Comparison of ENCODE assay signal across 27 cellular contexts in the genomic region with DNA sequence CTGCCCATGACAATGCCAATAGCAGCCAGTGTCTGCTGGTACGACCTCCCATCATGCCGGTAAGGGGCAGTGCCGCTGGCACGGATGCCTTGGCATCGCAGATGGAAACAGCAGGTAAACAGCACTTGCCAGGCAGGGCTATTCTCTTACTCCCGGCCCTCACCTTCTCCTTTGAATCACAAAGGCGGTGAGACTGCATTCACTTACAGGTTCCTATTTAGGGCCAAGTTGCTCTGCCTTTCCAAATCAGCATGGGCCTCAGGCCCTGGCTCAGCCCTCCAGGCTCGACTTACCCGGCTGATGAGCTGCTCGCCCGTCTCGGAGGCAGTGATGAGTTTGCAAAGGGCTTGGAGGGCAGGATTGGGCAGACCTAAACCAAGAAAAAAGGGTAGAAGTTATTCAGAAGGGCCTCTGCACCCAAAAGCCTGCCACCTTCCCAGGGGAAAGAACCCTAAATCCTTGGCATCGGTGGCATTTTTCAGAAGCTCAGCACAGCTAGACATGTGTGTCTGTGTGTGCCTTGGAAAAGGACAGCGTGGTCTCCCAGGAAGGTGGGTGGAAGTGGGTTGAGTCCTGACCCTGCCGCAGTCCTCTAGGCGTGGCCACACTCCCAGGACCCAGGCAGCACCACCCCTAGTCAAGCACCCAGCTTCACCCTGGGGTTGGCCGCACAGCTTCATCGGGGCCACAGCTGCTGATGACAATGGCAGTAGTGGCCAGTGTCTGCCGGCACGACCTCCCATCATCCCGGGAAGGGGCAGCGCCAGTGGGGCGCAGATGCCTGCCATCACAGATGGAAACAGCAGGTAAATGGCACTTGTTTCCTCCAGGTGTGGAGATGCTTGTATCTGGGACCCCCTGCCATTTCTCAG.
A peak's percentile ranks its signal among the peaks of the same experiment; 100 is the strongest.
DNase-seq lines count a peak whose midpoint lies in the region; ATAC-seq, FAIRE-seq and TF ChIP-seq lines count a peak whose summit lies in the region.
"Had no signal": no experiment of that assay in that cellular context is flagged by ENCODE, and none has a peak within 500 bp of the region (broad histone marks: within the 10 kb centered on the region; RNA-seq: fewer than 3 reads in every experiment).

No MANE protein-coding gene starts in this region.

- H3K27me3 ChIP-seq in left ventricle myocardium inferior (ENCODE audit: low read depth) (no peaks in the 10 kb centered on the region), Peyer's patch (no peaks in the 10 kb centered on the region), tibial artery (no peaks in the 10 kb centered on the region)
- H3K27me3 ChIP-seq: pancreas, right atrium auricular region, thyroid gland had no signal

- H3K9me3 ChIP-seq in left ventricle myocardium inferior (replicated peaks) (no peaks in the 10 kb centered on the region), Peyer's patch (no peaks in the 10 kb centered on the region), tibial artery (no peaks in the 10 kb centered on the region)
- H3K9me3 ChIP-seq: pancreas, right atrium auricular region, thyroid gland had no signal

- no peak for DNase-seq in left ventricle myocardium inferior
- no peak for DNase-seq in left cardiac atrium
- DNase-seq in Peyer's patch, result peak in 2 of 3 donors; percentile 27 to 41
- DNase-seq in left lobe of liver (ENCODE audit: low spot score), result peak; percentile 42
- DNase-seq in tibial artery, result peak; percentile 17 to 59
- no peak for DNase-seq in activated gamma-delta T cell (lab: John Stamatoyannopoulos, UW)
- DNase-seq in activated CD4-positive, alpha-beta memory T cell treated with anti-CD3 and anti-CD28 coated beads, Interleukin-2, amount 10 ng/mL, durations not matched to agents 7 days and 5 days, result no peak
- DNase-seq in HTR-8/SVneo (ENCODE audit: insufficient read length, low spot score), result no peak
- DNase-seq: activated B cell treated with CpG ODN at 0.5 μM for 24 hours; activated CD8-positive, alpha-beta T cell treated with anti-CD3 and anti-CD28 coated beads for 36 hours; activated T-cell treated with anti-CD3 and anti-CD28 coated beads, Interleukin-2, amount 50 U/mL, for 1 hour; left colon; naive B cell; NCI-H2081 treated with DMSO at 0.1 percent for 48 hours; NCI-H82; PC-3; SHP77 treated with DMSO at 0.1 percent for 48 hours; stimulated activated naive CD8-positive, alpha-beta T cell treated with anti-CD3 and anti-CD28 coated beads, Interleukin-15, Interleukin-2, amounts not matched to agents 100 U/mL and 50 U/mL, for 24 hours; SW 1271; T1000; thyroid gland had no signal

- ATAC-seq in left cardiac atrium (no peak), left lobe of liver (no peak)
- ATAC-seq: activated CD8-positive, alpha-beta T cell treated with anti-CD3 and anti-CD28 coated beads for 36 hours; HCT116; left colon; pancreas; PC-3; stimulated activated naive CD8-positive, alpha-beta T cell treated with anti-CD3 and anti-CD28 coated beads, Interleukin-15, Interleukin-2, amounts not matched to agents 100 U/mL and 50 U/mL, for 24 hours had no signal

- no peak overlapping the region for H3K4me3 Mint-ChIP-seq in activated CD4-positive, alpha-beta memory T cell treated with anti-CD3 and anti-CD28 coated beads, Interleukin-2, amount 10 ng/mL, durations not matched to agents 7 days and 5 days
- H3K4me3 Mint-ChIP-seq: activated B cell treated with CpG ODN at 0.5 μM for 24 hours; activated CD8-positive, alpha-beta T cell treated with anti-CD3 and anti-CD28 coated beads for 36 hours; activated naive CD4-positive, alpha-beta T cell treated with anti-CD3 and anti-CD28 coated beads, Interleukin-2, amount 50 U/mL, for 24 hours; central memory CD8-positive, alpha-beta T cell; naive B cell had no signal

- no peak for FAIRE-seq in HTR-8/SVneo (lab: Jason Lieb, UNC)
- FAIRE-seq: pancreas had no signal

- H3K9me3 Mint-ChIP-seq in activated CD4-positive, alpha-beta memory T cell treated with anti-CD3 and anti-CD28 coated beads, Interleukin-2, amount 10 ng/mL, durations not matched to agents 7 days and 5 days, result no peaks in the 10 kb centered on the region
- H3K9me3 Mint-ChIP-seq: activated B cell treated with CpG ODN at 0.5 μM for 24 hours; activated CD8-positive, alpha-beta T cell treated with anti-CD3 and anti-CD28 coated beads for 36 hours; activated naive CD4-positive, alpha-beta T cell treated with anti-CD3 and anti-CD28 coated beads, Interleukin-2, amount 50 U/mL, for 24 hours; central memory CD8-positive, alpha-beta T cell; naive B cell had no signal

- POLR2A ChIA-PET in activated CD4-positive, alpha-beta memory T cell treated with anti-CD3 and anti-CD28 coated beads, Interleukin-2, amount 10 ng/mL, durations not matched to agents 7 days and 5 days (lab: Charles Lee), result no interaction called here

- H3K4me3 ChIP-seq in left ventricle myocardium inferior (no peak overlapping the region), Peyer's patch (no peak overlapping the region), tibial artery (no peak overlapping the region)
- H3K4me3 ChIP-seq: pancreas, right atrium auricular region, thyroid gland had no signal

- intact Hi-C loops in left ventricle myocardium inferior (cut with micrococcal nuclease), result no loop called here
- intact Hi-C loops in left cardiac atrium (cut with DNase I), result no loop called here
- intact Hi-C loops in tibial artery (cut with DNase I; ENCODE audit: low total_unique reads), result loop anchor here (5.0 kb wide), 1 partner anchor 105 kb away; no protein-coding TSS in a partner anchor

- H3K4me1 Mint-ChIP-seq in activated CD4-positive, alpha-beta memory T cell treated with anti-CD3 and anti-CD28 coated beads, Interleukin-2, amount 10 ng/mL, durations not matched to agents 7 days and 5 days, result peaks cover 3% of the 10 kb centered on the region
- H3K4me1 Mint-ChIP-seq: activated naive CD4-positive, alpha-beta T cell treated with anti-CD3 and anti-CD28 coated beads, Interleukin-2, amount 50 U/mL, for 24 hours; central memory CD8-positive, alpha-beta T cell had no signal

- TF ChIP-seq POLR2A in Peyer's patch (IDR thresholded peaks at IDR 0.05), result no peak

- H3K27ac ChIP-seq in left ventricle myocardium inferior (replicated peaks), result peak overlapping the region; percentile 76
- H3K27ac ChIP-seq in Peyer's patch, result no peak overlapping the region
- no peak overlapping the region for H3K27ac ChIP-seq in tibial artery
- H3K27ac ChIP-seq: C4-2B, pancreas, thyroid gland had no signal

- H3K36me3 Mint-ChIP-seq in activated CD4-positive, alpha-beta memory T cell treated with anti-CD3 and anti-CD28 coated beads, Interleukin-2, amount 10 ng/mL, durations not matched to agents 7 days and 5 days (ENCODE audit: low read depth), result no peaks in the 10 kb centered on the region
- H3K36me3 Mint-ChIP-seq: activated naive CD4-positive, alpha-beta T cell treated with anti-CD3 and anti-CD28 coated beads, Interleukin-2, amount 50 U/mL, for 24 hours; naive B cell had no signal

- peaks cover 34% of the 10 kb centered on the region for H3K36me3 ChIP-seq in left ventricle myocardium inferior
- peaks cover 0 to 20% (median 0%) of the 10 kb centered on the region in 3 donors for H3K36me3 ChIP-seq in Peyer's patch
- H3K36me3 ChIP-seq in tibial artery, result peaks cover 2 to 98% (median 53%) of the 10 kb centered on the region in 3 donors

- TF ChIP-seq CTCF in left ventricle myocardium inferior (IDR thresholded peaks at IDR 0.05; ENCODE audit: borderline replicate concordance) (no peak), Peyer's patch (IDR thresholded peaks at IDR 0.05) (no peak), tibial artery (IDR thresholded peaks at IDR 0.05) (no peak)

- H3K27ac Mint-ChIP-seq in activated CD4-positive, alpha-beta memory T cell treated with anti-CD3 and anti-CD28 coated beads, Interleukin-2, amount 10 ng/mL, durations not matched to agents 7 days and 5 days, result no peak overlapping the region
- H3K27ac Mint-ChIP-seq: activated B cell treated with CpG ODN at 0.5 μM for 24 hours; activated CD8-positive, alpha-beta T cell treated with anti-CD3 and anti-CD28 coated beads for 36 hours; activated naive CD4-positive, alpha-beta T cell treated with anti-CD3 and anti-CD28 coated beads, Interleukin-2, amount 50 U/mL, for 24 hours; naive B cell had no signal

- H3K27me3 Mint-ChIP-seq in activated CD4-positive, alpha-beta memory T cell treated with anti-CD3 and anti-CD28 coated beads, Interleukin-2, amount 10 ng/mL, durations not matched to agents 7 days and 5 days, result no peaks in the 10 kb centered on the region
- H3K27me3 Mint-ChIP-seq: activated B cell treated with CpG ODN at 0.5 μM for 24 hours; activated CD8-positive, alpha-beta T cell treated with anti-CD3 and anti-CD28 coated beads for 36 hours; activated naive CD4-positive, alpha-beta T cell treated with anti-CD3 and anti-CD28 coated beads, Interleukin-2, amount 50 U/mL, for 24 hours; central memory CD8-positive, alpha-beta T cell; naive B cell had no signal

- peaks cover 37% of the 10 kb centered on the region for H3K4me1 ChIP-seq in left ventricle myocardium inferior
- no peaks in the 10 kb centered on the region for H3K4me1 ChIP-seq in Peyer's patch
- H3K4me1 ChIP-seq in tibial artery, result peaks cover 0 to 15% (median 4%) of the 10 kb centered on the region in 4 donors
- H3K4me1 ChIP-seq: pancreas had no signal

- CTCF ChIA-PET in activated CD4-positive, alpha-beta memory T cell treated with anti-CD3 and anti-CD28 coated beads, Interleukin-2, amount 10 ng/mL, durations not matched to agents 7 days and 5 days (lab: Charles Lee), result no interaction called here

Comparison
In these comparisons a context has a peak if more than half of its experiments do, and no peak if none do; other contexts are left out.
1. DNase-seq: peak in Peyer's patch (2 of 3), left lobe of liver (single experiment) and tibial artery (2 of 2); none in left ventricle myocardium inferior (single experiment), left cardiac atrium (single experiment), activated gamma-delta T cell (single experiment), activated CD4-positive, alpha-beta memory T cell treated with anti-CD3 and anti-CD28 coated beads, Interleukin-2, amount 10 ng/mL, durations not matched to agents 7 days and 5 days (single experiment) and HTR-8/SVneo (single experiment).